In the genomic region with DNA sequence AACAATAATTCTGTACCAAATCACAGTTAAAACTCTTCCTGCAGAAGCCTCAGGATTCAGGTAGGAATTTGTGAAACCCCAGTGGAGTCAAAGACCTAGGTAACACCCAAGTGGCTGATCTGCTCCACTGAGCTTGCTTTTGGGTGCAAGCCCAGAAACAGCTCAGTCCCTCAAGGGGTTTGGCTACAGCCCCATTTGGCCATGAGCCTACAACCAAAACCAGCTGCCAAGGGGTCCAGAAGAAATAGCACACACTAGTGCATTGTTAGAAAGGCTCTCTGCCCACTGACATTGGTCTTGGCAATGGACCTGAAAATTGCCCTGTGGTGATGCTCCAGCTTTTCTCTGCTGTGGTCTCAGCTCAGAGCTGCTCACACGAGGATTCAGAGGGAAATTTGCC, we compare ENCODE assay signal across 17 cellular contexts.
DNase-seq lines count a peak whose midpoint lies in the region; ATAC-seq and TF ChIP-seq lines count a peak whose summit lies in the region.
"Had no signal": no experiment of that assay in that cellular context is flagged by ENCODE, and none has a peak within 500 bp of the region (broad histone marks: within the 10 kb centered on the region; RNA-seq: fewer than 3 reads in every experiment).

No MANE protein-coding gene starts in this region.

- DNase-seq in Daoy (ENCODE audit: low read depth) (peak; percentile 17), NCI-H2107 treated with DMSO at 0.1 percent for 48 hours (lab: John Stamatoyannopoulos, UW; ENCODE audit: unreplicated experiment) (peak; percentile 16), cerebellum (ENCODE audit: low spot score) (peak; percentile 4), kidney tubule cell (ENCODE audit: low spot score) (peak; percentile 79), mesenteric fat pad (ENCODE audit: low spot score) (no peak), GM10248 (ENCODE audit: extremely low spot score) (no peak)
- no peak for DNase-seq in activated CD4-positive, alpha-beta T cell treated with anti-CD3 and anti-CD28 coated beads, Interleukin-2, amount 10 ng/mL, durations not matched to agents 24 days and 14 days
- DNase-seq: activated CD8-positive, alpha-beta T cell treated with anti-CD3 and anti-CD28 coated beads, Interleukin-2, amount 10 ng/mL, durations not matched to agents 7 days and 5 days; activated naive CD4-positive, alpha-beta T cell treated with anti-CD3 and anti-CD28 coated beads for 36 hours; CD4-positive, CD25-positive, alpha-beta regulatory T cell; cortex of kidney; NCI-H187 treated with DMSO at 0.1 percent for 48 hours; PC-9; stimulated activated CD4-positive, alpha-beta T cell treated with anti-CD3 and anti-CD28 coated beads, Interleukin-4, amount 100 ng/mL, for 1 hour; stimulated activated naive CD8-positive, alpha-beta T cell treated with anti-CD3 and anti-CD28 coated beads, Interleukin-15, Interleukin-2, amounts not matched to agents 100 U/mL and 50 U/mL, for 24 hours had no signal

- peaks cover 5% of the 10 kb centered on the region for H3K9me3 Mint-ChIP-seq in activated CD4-positive, alpha-beta T cell treated with anti-CD3 and anti-CD28 coated beads, Interleukin-2, amount 10 ng/mL, durations not matched to agents 24 days and 14 days

- CTCF ChIA-PET in GM10248 (lab: Yijun Ruan, JAX) = interaction anchor here (0.9 kb wide), 1 partner anchor 18 kb away, joined by 3 read pairs; no protein-coding TSS in a partner anchor

- H3K27me3 Mint-ChIP-seq in activated CD4-positive, alpha-beta T cell treated with anti-CD3 and anti-CD28 coated beads, Interleukin-2, amount 10 ng/mL, durations not matched to agents 24 days and 14 days = no peaks in the 10 kb centered on the region
- H3K27me3 Mint-ChIP-seq: CD4-positive, CD25-positive, alpha-beta regulatory T cell had no signal

- TF ChIP-seq CTCF in GM10248 (IDR thresholded peaks at IDR 0.05; ENCODE audit: control extremely low read depth, extremely low read depth, low read depth, missing control alignments) = no peak

- H3K36me3 Mint-ChIP-seq in activated CD4-positive, alpha-beta T cell treated with anti-CD3 and anti-CD28 coated beads, Interleukin-2, amount 10 ng/mL, durations not matched to agents 24 days and 14 days (ENCODE audit: low read depth) = no peaks in the 10 kb centered on the region
- H3K36me3 Mint-ChIP-seq: CD4-positive, CD25-positive, alpha-beta regulatory T cell had no signal

- H3K27ac Mint-ChIP-seq in activated CD4-positive, alpha-beta T cell treated with anti-CD3 and anti-CD28 coated beads, Interleukin-2, amount 10 ng/mL, durations not matched to agents 24 days and 14 days = no peak overlapping the region
- H3K27ac Mint-ChIP-seq: activated CD8-positive, alpha-beta T cell treated with anti-CD3 and anti-CD28 coated beads, Interleukin-2, amount 10 ng/mL, durations not matched to agents 7 days and 5 days; activated naive CD4-positive, alpha-beta T cell treated with anti-CD3 and anti-CD28 coated beads for 36 hours; CD4-positive, CD25-positive, alpha-beta regulatory T cell; T-helper 2 cell treated with Interferon-gamma antibody and Interleukin-4, amounts not matched to agents 5 μg/mL and 100 μg/mL, for 36 hours had no signal

- POLR2A ChIA-PET in GM10248 (lab: Yijun Ruan, JAX) = no interaction called here

- H3K4me3 Mint-ChIP-seq in activated CD4-positive, alpha-beta T cell treated with anti-CD3 and anti-CD28 coated beads, Interleukin-2, amount 10 ng/mL, durations not matched to agents 24 days and 14 days = no peak overlapping the region
- H3K4me3 Mint-ChIP-seq: activated CD8-positive, alpha-beta T cell treated with anti-CD3 and anti-CD28 coated beads, Interleukin-2, amount 10 ng/mL, durations not matched to agents 7 days and 5 days; activated naive CD4-positive, alpha-beta T cell treated with anti-CD3 and anti-CD28 coated beads for 36 hours; CD4-positive, CD25-positive, alpha-beta regulatory T cell; T-helper 2 cell treated with Interferon-gamma antibody and Interleukin-4, amounts not matched to agents 5 μg/mL and 100 μg/mL, for 36 hours had no signal

- intact Hi-C loops in activated CD4-positive, alpha-beta T cell treated with anti-CD3 and anti-CD28 coated beads, Interleukin-2, amount 10 ng/mL, durations not matched to agents 24 days and 14 days (cut with micrococcal nuclease) = no loop called here

- no peak for ATAC-seq in GM18520 (IDR thresholded peaks at IDR 0.05; ENCODE audit: unreplicated experiment)
- ATAC-seq: activated CD8-positive, alpha-beta T cell treated with anti-CD3 and anti-CD28 coated beads, Interleukin-2, amount 10 ng/mL, durations not matched to agents 7 days and 5 days; stimulated activated naive CD8-positive, alpha-beta T cell treated with anti-CD3 and anti-CD28 coated beads, Interleukin-15, Interleukin-2, amounts not matched to agents 100 U/mL and 50 U/mL, for 24 hours had no signal

- no peaks in the 10 kb centered on the region for H3K4me1 Mint-ChIP-seq in activated CD4-positive, alpha-beta T cell treated with anti-CD3 and anti-CD28 coated beads, Interleukin-2, amount 10 ng/mL, durations not matched to agents 24 days and 14 days

Comparison
In these comparisons a context has a peak if more than half of its experiments do, and no peak if none do; other contexts are left out.
1. DNase-seq: peak in Daoy (single experiment), NCI-H2107 treated with DMSO at 0.1 percent for 48 hours (single experiment), cerebellum (single experiment) and kidney tubule cell (single experiment); none in mesenteric fat pad (single experiment), GM10248 (single experiment) and activated CD4-positive, alpha-beta T cell treated with anti-CD3 and anti-CD28 coated beads, Interleukin-2, amount 10 ng/mL, durations not matched to agents 24 days and 14 days (single experiment).